Comparison of ENCODE assay signal across 9 cellular contexts in genomic region chr10:79266543-79267312, GRCh38.
DNase-seq lines count a peak whose midpoint lies in the region; ATAC-seq and TF ChIP-seq lines count a peak whose summit lies in the region.
"Had no signal": no experiment of that assay in that cellular context is flagged by ENCODE, and none has a peak within 500 bp of the region (broad histone marks: within the 10 kb centered on the region; RNA-seq: fewer than 3 reads in every experiment).

No MANE protein-coding gene starts in this region.

- WGBS in psoas muscle, 3 donors: 54 to 62% (median 55%) methylated on average over 11 of the region's 11 CpGs

- no peaks in the 10 kb centered on the region for H3K27me3 Mint-ChIP-seq in activated CD8-positive, alpha-beta T cell treated with anti-CD3 and anti-CD28 coated beads for 36 hours

- ATAC-seq in GM19397 (IDR thresholded peaks at IDR 0.05; ENCODE audit: unreplicated experiment): peak; percentile 77
- ATAC-seq in HG03457 (IDR thresholded peaks at IDR 0.05; ENCODE audit: unreplicated experiment): peak; percentile 75
- peak; percentile 64 for ATAC-seq in activated CD8-positive, alpha-beta T cell treated with anti-CD3 and anti-CD28 coated beads for 36 hours
- ATAC-seq in psoas muscle: peak; percentile 40 to 58 (median 48)
- ATAC-seq: K562 had no signal

- CTCF ChIA-PET in activated CD8-positive, alpha-beta T cell treated with anti-CD3 and anti-CD28 coated beads for 36 hours (lab: Charles Lee): interaction anchor here (0.9 to 1.0 kb wide), 2 partner anchors 17 to 25 kb away, joined by 3 to 4 read pairs; no protein-coding TSS in a partner anchor
- CTCF ChIA-PET in HEK293T (lab: Yijun Ruan, JAX): no interaction called here

- peak in 8 of 14 donors; percentile 45 to 84 (median 60) for DNase-seq in C1 segment of cervical spinal cord (lab: John Stamatoyannopoulos, UW)
- peak; percentile 48 for DNase-seq in activated CD8-positive, alpha-beta T cell treated with anti-CD3 and anti-CD28 coated beads for 36 hours
- peak; percentile 68 for DNase-seq in glomerular endothelial cell (ENCODE audit: extremely low read depth, low read depth, low spot score)
- DNase-seq in psoas muscle: peak; percentile 77 to 80
- DNase-seq in HEK293T (ENCODE audit: extremely low spot score): no peak
- DNase-seq in stimulated activated CD4-positive, alpha-beta T cell treated with anti-CD3 and anti-CD28 coated beads, Interleukin-12 subunit alpha, Interleukin-12 subunit beta, amount 100 ng/mL, for 4 hours: no peak

- no peak overlapping the region for H3K4me3 Mint-ChIP-seq in activated CD8-positive, alpha-beta T cell treated with anti-CD3 and anti-CD28 coated beads for 36 hours

- H3K9me3 ChIP-seq in psoas muscle: no peaks in the 10 kb centered on the region

- no peaks in the 10 kb centered on the region for H3K9me3 Mint-ChIP-seq in activated CD8-positive, alpha-beta T cell treated with anti-CD3 and anti-CD28 coated beads for 36 hours

- peaks cover 0 to 10% of the 10 kb centered on the region in 2 donors for H3K36me3 ChIP-seq in psoas muscle (ENCODE audit: insufficient read depth in 1 of 2, low read depth in 1 of 2)

- peaks cover 45% of the 10 kb centered on the region for H3K4me1 ChIP-seq in psoas muscle

- no peak for TF ChIP-seq CTCF in activated CD8-positive, alpha-beta T cell treated with anti-CD3 and anti-CD28 coated beads for 36 hours (IDR thresholded peaks at IDR 0.05)
- TF ChIP-seq CTCF in psoas muscle (IDR thresholded peaks at IDR 0.05): no peak

- no peaks in the 10 kb centered on the region for H3K27me3 ChIP-seq in psoas muscle (ENCODE audit: insufficient read depth in 3 of 3, low read length in 2 of 3)

- peaks cover 28% of the 10 kb centered on the region for H3K4me1 Mint-ChIP-seq in activated CD8-positive, alpha-beta T cell treated with anti-CD3 and anti-CD28 coated beads for 36 hours (ENCODE audit: low read depth)

- no peak overlapping the region for H3K4me3 ChIP-seq in psoas muscle
- H3K4me3 ChIP-seq: K562 had no signal

- peak overlapping the region; percentile 73 for H3K27ac ChIP-seq in psoas muscle

- H3K36me3 Mint-ChIP-seq in activated CD8-positive, alpha-beta T cell treated with anti-CD3 and anti-CD28 coated beads for 36 hours (ENCODE audit: low read depth): no peaks in the 10 kb centered on the region

- peak overlapping the region; percentile 69 for H3K27ac Mint-ChIP-seq in activated CD8-positive, alpha-beta T cell treated with anti-CD3 and anti-CD28 coated beads for 36 hours

- intact Hi-C loops in activated CD8-positive, alpha-beta T cell treated with anti-CD3 and anti-CD28 coated beads for 36 hours (cut with micrococcal nuclease): no loop called here
- intact Hi-C loops in psoas muscle (cut with DNase I): no loop called here

- POLR2A ChIA-PET in activated CD8-positive, alpha-beta T cell treated with anti-CD3 and anti-CD28 coated beads for 36 hours (lab: Charles Lee): interaction anchor here (1.5 kb wide), 1 partner anchor 21 kb away, joined by 3 read pairs; no protein-coding TSS in a partner anchor
- POLR2A ChIA-PET in HEK293T (lab: Yijun Ruan, JAX): no interaction called here

TF ChIP-seq in HEK293T, 16 proteins besides CTCF, POLR2A, EP300 and RAD21:
- TF ChIP-seq SUZ12 (IDR thresholded peaks at IDR 0.05) (no peak), TARDBP (IDR thresholded peaks at IDR 0.05) (no peak), LEF1 (IDR thresholded peaks at IDR 0.05; ENCODE audit: borderline replicate concordance) (no peak), ARNT (IDR thresholded peaks at IDR 0.05) (no peak), L3MBTL2 (conservative IDR thresholded peaks at IDR 0.05) (no peak), HDGF (IDR thresholded peaks at IDR 0.05; ENCODE audit: borderline replicate concordance) (no peak), BHLHE40 (IDR thresholded peaks at IDR 0.05; ENCODE audit: borderline replicate concordance) (no peak), ZNF384 (IDR thresholded peaks at IDR 0.05) (no peak), FOXK2 (IDR thresholded peaks at IDR 0.05) (no peak), PKNOX1 (IDR thresholded peaks at IDR 0.05) (no peak), FOXM1 (IDR thresholded peaks at IDR 0.05; ENCODE audit: borderline replicate concordance) (no peak), FOXA1 (IDR thresholded peaks at IDR 0.05) (no peak), CTBP1 (IDR thresholded peaks at IDR 0.05; ENCODE audit: borderline replicate concordance) (no peak), NFRKB (IDR thresholded peaks at IDR 0.05) (no peak), SP1 (IDR thresholded peaks at IDR 0.05) (no peak), ELF4 (IDR thresholded peaks at IDR 0.05) (no peak)

Comparison
In these comparisons a context has a peak if more than half of its experiments do, and no peak if none do; other contexts are left out.
1. DNase-seq: peak in C1 segment of cervical spinal cord (8 of 14), activated CD8-positive, alpha-beta T cell treated with anti-CD3 and anti-CD28 coated beads for 36 hours (single experiment), glomerular endothelial cell (single experiment) and psoas muscle (2 of 2); none in HEK293T (single experiment) and stimulated activated CD4-positive, alpha-beta T cell treated with anti-CD3 and anti-CD28 coated beads, Interleukin-12 subunit alpha, Interleukin-12 subunit beta, amount 100 ng/mL, for 4 hours (single experiment).
2. Peak in every context shown above with its lines, with median percentiles within 50 percentile points of each other: ATAC-seq.